In genomic region chr14:42110167-42110566, GRCh38 we compare ENCODE assay signal across 8 cellular contexts.
DNase-seq lines count a peak whose midpoint lies in the region; ATAC-seq and TF ChIP-seq lines count a peak whose summit lies in the region.

No MANE protein-coding gene starts in this region.

- no peaks in the 10 kb centered on the region for H3F3A ChIP-seq in PC-9 (ENCODE audit: insufficient read depth, low read depth)

- H3K9me2 ChIP-seq in PC-9 (ENCODE audit: insufficient read depth): no peaks in the 10 kb centered on the region

- H3K36me3 ChIP-seq in PC-9 (ENCODE audit: low read depth): no peaks in the 10 kb centered on the region
- H3K36me3 ChIP-seq in iPS DF 6.9 (ENCODE audit: control insufficient read depth, insufficient read depth, low read length): no peaks in the 10 kb centered on the region; the same call in 1 of the 2 replicates

- no peaks in the 10 kb centered on the region for H4K20me1 ChIP-seq in PC-9 (ENCODE audit: insufficient read depth)

- peak; percentile 99 for ATAC-seq in GM18498 (IDR thresholded peaks at IDR 0.05; ENCODE audit: unreplicated experiment)
- ATAC-seq in HG03354 (IDR thresholded peaks at IDR 0.05; ENCODE audit: poor library complexity, severe bottlenecking, unreplicated experiment): peak; percentile 51

- H3K4me3 ChIP-seq in PC-9 (no peak overlapping the region), iPS DF 6.9 (ENCODE audit: low read length) (no peak overlapping the region), coronary artery (no peak overlapping the region)

- no peaks in the 10 kb centered on the region for H3K27me3 ChIP-seq in PC-9 (ENCODE audit: insufficient read depth, low read depth)
- H3K27me3 ChIP-seq in iPS DF 6.9 (ENCODE audit: control insufficient read depth, insufficient read depth, low read length): no peaks in the 10 kb centered on the region

- CTCF ChIA-PET in PC-9 (lab: Charles Lee): no interaction called here

- H2AFZ ChIP-seq in PC-9: no peak overlapping the region

- H3K4me2 ChIP-seq in PC-9: no peak overlapping the region

- POLR2A ChIA-PET in PC-9 (lab: Charles Lee; ENCODE audit: unreplicated experiment): no interaction called here

- no peaks in the 10 kb centered on the region for H3K79me2 ChIP-seq in PC-9 (ENCODE audit: low read depth)

- no CpG with 5 or more reads among the region's 1 CpG for WGBS in iPS DF 6.9 (ENCODE audit: insufficient coverage, insufficient read length)

- no peaks in the 10 kb centered on the region; the same call in 1 of the 2 replicates for H3K9me3 ChIP-seq in PC-9 (ENCODE audit: insufficient read depth, low read depth)
- H3K9me3 ChIP-seq in iPS DF 6.9 (ENCODE audit: control insufficient read depth, insufficient read depth, low read length): no peaks in the 10 kb centered on the region

- intact Hi-C loops in PC-9 (cut with micrococcal nuclease; ENCODE audit: unreplicated experiment): no loop called here

- DNase-seq in PC-9 (no peak), iPS DF 6.9 (ENCODE audit: low read depth, low spot score) (peak; percentile 2), coronary artery (ENCODE audit: low spot score) (no peak), T-helper 1 cell (no peak)
- no peak for DNase-seq in activated CD8-positive, alpha-beta memory T cell treated with anti-CD3 and anti-CD28 coated beads for 24 hours
- DNase-seq in stimulated activated CD4-positive, alpha-beta T cell treated with anti-CD3 and anti-CD28 coated beads, Interleukin-15, amount 100 ng/mL, for 24 hours: no peak

- H3K4me1 ChIP-seq in PC-9 (replicated peaks; ENCODE audit: insufficient read depth) (no peaks in the 10 kb centered on the region), iPS DF 6.9 (ENCODE audit: control insufficient read depth, insufficient read depth, low read length) (no peaks in the 10 kb centered on the region)

- BruUV-seq in PC-9 (replicated peaks; lab: Mats Ljungman, UMichigan): no TSS peak

- TF ChIP-seq CTCF in PC-9 (conservative IDR thresholded peaks at IDR 0.05): peak; percentile 70
- TF ChIP-seq CTCF in coronary artery (IDR thresholded peaks at IDR 0.05): no peak

- H3K27ac ChIP-seq in PC-9: no peak overlapping the region
- H3K27ac ChIP-seq in iPS DF 6.9 (ENCODE audit: low read length): no peak overlapping the region
- no peak overlapping the region for H3K27ac ChIP-seq in coronary artery
